1 cellular context compared by ENCODE assay signal in genomic region chr1:221456918-221457317, GRCh38.
TF ChIP-seq lines count a peak whose summit lies in the region.

No MANE protein-coding gene starts in this region.

TF ChIP-seq in SK-N-SH, 30 proteins besides CTCF, POLR2A, EP300 and RAD21 (continued from another document):
- TF ChIP-seq REST (IDR thresholded peaks at IDR 0.05; ENCODE audit: low read depth, low read length) (no peak), RCOR1 (IDR thresholded peaks at IDR 0.05; ENCODE audit: low read length) (no peak), MEF2A (IDR thresholded peaks at IDR 0.05; ENCODE audit: borderline replicate concordance, low read depth) (no peak), YY1 (IDR thresholded peaks at IDR 0.05; ENCODE audit: low read depth) (no peak), POLR2AphosphoS5 (IDR thresholded peaks at IDR 0.05; ENCODE audit: low read depth, low read length) (no peak), ELF1 (IDR thresholded peaks at IDR 0.05) (no peak), TAF1 (IDR thresholded peaks at IDR 0.05; ENCODE audit: borderline replicate concordance, low read depth, low read length) (no peak), NFIC (IDR thresholded peaks at IDR 0.05; ENCODE audit: borderline replicate concordance) (no peak), USF1 (IDR thresholded peaks at IDR 0.05; ENCODE audit: borderline replicate concordance, low read depth) (no peak), FOSL2 (IDR thresholded peaks at IDR 0.05; ENCODE audit: borderline replicate concordance, low read depth) (no peak), USF2 (IDR thresholded peaks at IDR 0.05; ENCODE audit: borderline replicate concordance, low read depth, low read length) (no peak)
TF ChIP-seq in SK-N-SH: peak in this region for 0.
